Comparison of ENCODE assay signal across 8 cellular contexts in genomic region chr17:31390748-31391495, GRCh38. TPM values are rescaled to one million over a fixed set of nuclear protein-coding genes. Genes with fewer than 3 reads are reported as not detected.
A peak's percentile ranks its signal among the peaks of the same experiment; 100 is the strongest.
DNase-seq lines count a peak whose midpoint lies in the region; ATAC-seq and TF ChIP-seq lines count a peak whose summit lies in the region.

No MANE protein-coding gene starts in this region.

- DNase-seq in G401 (ENCODE audit: low spot score) (peak; percentile 48), T-cell (peak in 1 of 34 experiments; percentile 6), foreskin keratinocyte (no peak), prostate gland (ENCODE audit: low spot score) (no peak), NCI-H187 (lab: John Stamatoyannopoulos, UW) (no peak), activated gamma-delta T cell treated with Interleukin-2 at 50 U/mL for 16 hours (no peak)

- CTCF ChIA-PET in T-cell (lab: Charles Lee): interaction anchor here in 1 of 2 donors (1.0 to 1.9 kb wide), 2 partner anchors 132 to 139 kb away, joined by 4 to 7 read pairs; no protein-coding TSS in a partner anchor

- H3K27ac Mint-ChIP-seq in T-cell: no peak overlapping the region

- no peaks in the 10 kb centered on the region for H3K9me3 Mint-ChIP-seq in T-cell

- TF ChIP-seq CTCF in foreskin keratinocyte (conservative IDR thresholded peaks at IDR 0.05): no peak
- no peak for TF ChIP-seq CTCF in prostate gland (IDR thresholded peaks at IDR 0.05)

- no peaks in the 10 kb centered on the region for H3K36me3 ChIP-seq in prostate gland

- H3K4me3 ChIP-seq in prostate gland: peak overlapping the region; percentile 32 to 42

- POLR2A ChIA-PET in T-cell (lab: Charles Lee): no interaction called here

- TF ChIP-seq POLR2A in prostate gland (IDR thresholded peaks at IDR 0.05): no peak

- intact Hi-C loops in prostate gland (cut with DNase I): no loop called here

- H3K27me3 ChIP-seq in foreskin keratinocyte (peaks cover 63% of the 10 kb centered on the region), prostate gland (replicated peaks; ENCODE audit: insufficient read depth) (peaks cover 4% of the 10 kb centered on the region)

- H3K27ac ChIP-seq in foreskin keratinocyte (no peak overlapping the region), prostate gland (no peak overlapping the region)

- WGBS in prostate gland: 15% methylated on average over 49 of the region's 56 CpGs

- H3K9me3 ChIP-seq in prostate gland: no peaks in the 10 kb centered on the region

- H3K27me3 Mint-ChIP-seq in T-cell: peaks cover 37 to 52% of the 10 kb centered on the region in 2 donors

- H3K4me1 Mint-ChIP-seq in T-cell: peaks cover 11 to 18% (median 14%) of the 10 kb centered on the region in 3 donors

- peak in 3 of 4 experiments; percentile 19 to 36 (median 22) for ATAC-seq in T-cell (replicated peaks in 1 of 4)
- peak; percentile 3 for ATAC-seq in foreskin keratinocyte
- no peak for ATAC-seq in GM21360 (IDR thresholded peaks at IDR 0.05; ENCODE audit: unreplicated experiment)
- no peak for ATAC-seq in GM21423 (IDR thresholded peaks at IDR 0.05; ENCODE audit: unreplicated experiment)

- in situ Hi-C loops in G401 (cut with HindIII; ENCODE audit: low sequenced_read_pairs): no loop called here

- H3K4me1 ChIP-seq in foreskin keratinocyte (no peaks in the 10 kb centered on the region), prostate gland (replicated peaks) (no peaks in the 10 kb centered on the region)

- H3K4me3 Mint-ChIP-seq in T-cell: peak overlapping the region; percentile 59 to 79 (median 76)

- H3K36me3 Mint-ChIP-seq in T-cell: no peaks in the 10 kb centered on the region

RNA-seq across cellular contexts. Expression of gene RAB11FIP4, which starts 0.6 kb away (rescaled TPM):
- 29.4 and 34.1 TPM in 2 replicates for total RNA-seq in G401 (2014; rRNA removed; shearing (Covaris generic))
- total RNA-seq in T-cell (10 to 100 TPM; 45.6 to 72.6 (median 50.1) TPM), foreskin keratinocyte (7.1 and 9.0 TPM in 2 replicates), prostate gland (10 to 100 TPM; 22.5 to 30.8 TPM)
- 2.6 TPM in 2 replicates for polyA plus RNA-seq in foreskin keratinocyte

Comparison
In these comparisons a context has a peak if more than half of its experiments do, and no peak if none do; other contexts are left out.
1. ATAC-seq: peak in T-cell (3 of 4) and foreskin keratinocyte (single experiment); none in GM21360 (single experiment) and GM21423 (single experiment).